In genomic region chr13:23979361-23980159, GRCh38 we compare ENCODE assay signal across 8 cellular contexts.
DNase-seq lines count a peak whose midpoint lies in the region; ATAC-seq, FAIRE-seq and TF ChIP-seq lines count a peak whose summit lies in the region.

No MANE protein-coding gene starts in this region.

- no peaks in the 10 kb centered on the region for H3K9me3 ChIP-seq in A673 (ENCODE audit: low read depth, low read length, poor library complexity, severe bottlenecking)
- no peaks in the 10 kb centered on the region for H3K9me3 ChIP-seq in vagina

- peak overlapping the region; percentile 31 for H3K27ac Mint-ChIP-seq in activated naive CD8-positive, alpha-beta T cell treated with anti-CD3 and anti-CD28 coated beads for 36 hours
- H3K27ac Mint-ChIP-seq in neural crest cell (ENCODE audit: unreplicated experiment), result peak overlapping the region; percentile 98

- POLR2A ChIA-PET in A673 (lab: Charles Lee; ENCODE audit: low non-redundant PET), result no interaction called here

- TF ChIP-seq CTCF in A673 (conservative IDR thresholded peaks at IDR 0.05; ENCODE audit: low read depth, low read length) (no peak), neural crest cell (conservative IDR thresholded peaks at IDR 0.05) (no peak), vagina (IDR thresholded peaks at IDR 0.05) (no peak)

- peaks cover 21% of the 10 kb centered on the region for H3K27me3 Mint-ChIP-seq in activated naive CD8-positive, alpha-beta T cell treated with anti-CD3 and anti-CD28 coated beads for 36 hours
- no peaks in the 10 kb centered on the region for H3K27me3 Mint-ChIP-seq in neural crest cell (ENCODE audit: low read depth)

- H3K27ac ChIP-seq in A673 (ENCODE audit: low read depth, low read length, poor library complexity, severe bottlenecking) (no peak overlapping the region), vagina (peak overlapping the region; percentile 64)

- H3K4me1 ChIP-seq in A673 (ENCODE audit: insufficient read depth, low read length, poor library complexity, severe bottlenecking) (peaks cover 9% of the 10 kb centered on the region), vagina (peaks cover 20% of the 10 kb centered on the region)

- DNase-seq in A673 (ENCODE audit: low spot score) (peak; percentile 26), GM12892 (ENCODE audit: insufficient read length) (peak; percentile 48), NCI-H748 (lab: John Stamatoyannopoulos, UW; ENCODE audit: unreplicated experiment) (peak; percentile 90), germinal center (ENCODE audit: low spot score) (peak; percentile 13), neural crest cell (ENCODE audit: low read depth, low spot score) (peak; percentile 55), vagina (ENCODE audit: extremely low spot score in 2 of 2) (no peak)
- DNase-seq in activated naive CD8-positive, alpha-beta T cell treated with anti-CD3 and anti-CD28 coated beads for 36 hours, result peak; percentile 44

- intact Hi-C loops in A673 (cut with micrococcal nuclease; ENCODE audit: unreplicated experiment) (no loop called here), vagina (cut with DNase I) (no loop called here)

- peak; percentile 21 for FAIRE-seq in GM12892 (lab: Jason Lieb, UNC)

- H3K4me3 ChIP-seq in A673 (ENCODE audit: low read depth, low read length, poor library complexity, severe bottlenecking) (peak overlapping the region; percentile 39), vagina (peak overlapping the region; percentile 56 to 79)

- no peaks in the 10 kb centered on the region for H3K36me3 ChIP-seq in A673 (ENCODE audit: insufficient read depth, low read length, poor library complexity, severe bottlenecking)
- H3K36me3 ChIP-seq in vagina, result no peaks in the 10 kb centered on the region

- no peaks in the 10 kb centered on the region for H3K9me3 Mint-ChIP-seq in activated naive CD8-positive, alpha-beta T cell treated with anti-CD3 and anti-CD28 coated beads for 36 hours
- H3K9me3 Mint-ChIP-seq in neural crest cell, result no peaks in the 10 kb centered on the region

- TF ChIP-seq POLR2A in GM12892 (IDR thresholded peaks at IDR 0.05; ENCODE audit: low read depth, low read length) (no peak), vagina (IDR thresholded peaks at IDR 0.05) (no peak)

- H3K4me3 Mint-ChIP-seq in activated naive CD8-positive, alpha-beta T cell treated with anti-CD3 and anti-CD28 coated beads for 36 hours, result peak overlapping the region; percentile 86
- H3K4me3 Mint-ChIP-seq in neural crest cell, result peak overlapping the region; percentile 97

- no peaks in the 10 kb centered on the region for H3K36me3 Mint-ChIP-seq in activated naive CD8-positive, alpha-beta T cell treated with anti-CD3 and anti-CD28 coated beads for 36 hours
- H3K36me3 Mint-ChIP-seq in neural crest cell (ENCODE audit: low read depth), result peaks cover 3% of the 10 kb centered on the region

- peaks cover 13% of the 10 kb centered on the region for H3K4me1 Mint-ChIP-seq in activated naive CD8-positive, alpha-beta T cell treated with anti-CD3 and anti-CD28 coated beads for 36 hours
- peaks cover 53% of the 10 kb centered on the region for H3K4me1 Mint-ChIP-seq in neural crest cell

- no TSS peak for BruUV-seq in A673 (replicated peaks; lab: Mats Ljungman, UMichigan)

- CTCF ChIA-PET in A673 (lab: Charles Lee), result no interaction called here

- no peaks in the 10 kb centered on the region for H3K27me3 ChIP-seq in A673 (replicated peaks; ENCODE audit: insufficient read depth, low read depth, low read length, poor library complexity)
- H3K27me3 ChIP-seq in vagina, result no peaks in the 10 kb centered on the region

- peak; percentile 66 for ATAC-seq in HG02884 (IDR thresholded peaks at IDR 0.05; ENCODE audit: unreplicated experiment)

Comparison
In these comparisons a context has a peak if more than half of its experiments do, and no peak if none do; other contexts are left out.
1. DNase-seq: peak in A673 (single experiment), GM12892 (single experiment), NCI-H748 (single experiment), activated naive CD8-positive, alpha-beta T cell treated with anti-CD3 and anti-CD28 coated beads for 36 hours (single experiment), germinal center (single experiment) and neural crest cell (single experiment); none in vagina (0 of 2).